Comparison of ENCODE assay signal across 26 cellular contexts in the genomic region with DNA sequence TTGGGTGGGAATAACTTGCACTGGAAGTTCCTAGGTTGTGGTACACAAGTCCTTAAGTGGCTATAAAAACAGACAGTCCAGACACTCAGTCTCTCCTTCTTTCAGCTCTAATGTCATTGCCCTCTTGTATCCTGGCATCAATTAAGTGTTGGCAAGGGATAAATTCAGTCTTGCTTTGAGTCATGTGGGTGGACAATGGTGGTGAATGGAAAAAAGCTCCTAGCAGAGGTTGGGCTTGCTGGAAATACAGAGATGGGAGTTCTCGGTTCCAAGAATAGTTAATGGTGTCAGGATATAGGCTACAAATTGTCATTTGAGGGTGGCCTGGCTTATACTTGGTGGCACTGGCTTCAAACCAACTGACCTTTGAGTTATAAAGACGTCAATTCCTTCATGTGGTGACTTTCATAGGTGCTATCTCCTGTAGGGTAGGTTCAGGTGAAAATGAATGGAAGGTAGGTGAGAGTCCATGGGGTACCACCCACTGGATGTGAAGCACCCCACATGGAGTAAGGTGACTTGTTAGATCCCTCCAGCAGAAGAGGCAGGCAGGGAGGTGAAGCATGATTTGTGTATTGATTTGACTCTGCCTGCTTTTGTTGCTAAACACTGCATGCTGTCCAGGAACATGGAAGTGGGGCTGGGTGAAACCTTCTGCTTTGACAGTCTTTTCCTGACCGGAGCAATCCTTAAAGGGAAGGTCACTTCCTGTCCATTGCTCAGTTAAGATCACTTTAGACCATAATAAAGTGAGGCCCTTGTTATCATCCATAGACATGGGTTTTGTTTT.
"Had no signal": no experiment of that assay in that cellular context is flagged by ENCODE, and none has a peak within 500 bp of the region (broad histone marks: within the 10 kb centered on the region; RNA-seq: fewer than 3 reads in every experiment).

No MANE protein-coding gene starts in this region.

- DNase-seq: activated CD4-positive, alpha-beta memory T cell treated with anti-CD3 and anti-CD28 coated beads for 36 hours; activated CD4-positive, alpha-beta T cell treated with anti-CD3 and anti-CD28 coated beads, Interleukin-2, amount 10 ng/mL, durations not matched to agents 7 days and 5 days; activated CD4-positive, CD25-positive, alpha-beta regulatory T cell; activated CD8-positive, alpha-beta memory T cell treated with anti-CD3 and anti-CD28 coated beads for 24 hours; activated effector memory CD4-positive, alpha-beta T cell treated with anti-CD3 and anti-CD28 coated beads, Interleukin-2, amount 50 U/mL, for 16 hours; activated naive CD4-positive, alpha-beta T cell treated with anti-CD3 and anti-CD28 coated beads for 36 hours; activated T-cell treated with anti-CD3 and anti-CD28 coated beads, Interleukin-2, amount 50 U/mL, for 4 hours; brain microvascular endothelial cell; KG1; NCI-H1048; NCI-H187 treated with DMSO at 0.1 percent for 48 hours; NCI-H2081 treated with DMSO at 0.1 percent for 48 hours; NCI-H345; NCI-H510A; NCI-H526 treated with DMSO at 0.1 percent for 48 hours; NCI-H82; NK-92 treated with Interleukin-12 subunit alpha and Interleukin-12 subunit beta, amount 100 ng/mL, for 24 hours; OCI-M1; Right ventricle myocardium superior; T-helper 1 cell had no signal

- H3K4me3 ChIP-seq: SJCRH30 had no signal

- H3K36me3 Mint-ChIP-seq: activated CD4-positive, alpha-beta memory T cell treated with anti-CD3 and anti-CD28 coated beads for 36 hours; activated naive CD8-positive, alpha-beta T cell; IgD-negative memory B cell had no signal

- H3K9me3 Mint-ChIP-seq: activated CD4-positive, alpha-beta memory T cell treated with anti-CD3 and anti-CD28 coated beads for 36 hours; activated CD4-positive, alpha-beta T cell treated with anti-CD3 and anti-CD28 coated beads, Interleukin-2, amount 10 ng/mL, durations not matched to agents 7 days and 5 days; activated naive CD4-positive, alpha-beta T cell treated with anti-CD3 and anti-CD28 coated beads for 36 hours; activated T-cell treated with anti-CD3 and anti-CD28 coated beads, Interleukin-2, amount 50 U/mL, for 4 hours had no signal

- H3K4me1 ChIP-seq: SJCRH30 had no signal

- H3K4me3 Mint-ChIP-seq: activated CD4-positive, alpha-beta memory T cell treated with anti-CD3 and anti-CD28 coated beads for 36 hours; activated CD4-positive, alpha-beta T cell treated with anti-CD3 and anti-CD28 coated beads, Interleukin-2, amount 10 ng/mL, durations not matched to agents 7 days and 5 days; activated naive CD4-positive, alpha-beta T cell treated with anti-CD3 and anti-CD28 coated beads for 36 hours; activated naive CD8-positive, alpha-beta T cell; activated T-cell treated with anti-CD3 and anti-CD28 coated beads, Interleukin-2, amount 50 U/mL, for 4 hours; IgD-negative memory B cell had no signal

- H3K9me3 ChIP-seq: SJCRH30, SK-N-SH had no signal

- H3K36me3 ChIP-seq: brain microvascular endothelial cell, SJCRH30 had no signal

- ATAC-seq: activated T-cell treated with anti-CD3 and anti-CD28 coated beads, Interleukin-2, amount 50 U/mL, for 4 hours; Panc1 had no signal

- H3K27ac Mint-ChIP-seq: activated CD4-positive, alpha-beta memory T cell treated with anti-CD3 and anti-CD28 coated beads for 36 hours; activated CD4-positive, alpha-beta T cell treated with anti-CD3 and anti-CD28 coated beads, Interleukin-2, amount 10 ng/mL, durations not matched to agents 7 days and 5 days; activated naive CD4-positive, alpha-beta T cell treated with anti-CD3 and anti-CD28 coated beads for 36 hours; activated naive CD8-positive, alpha-beta T cell; IgD-negative memory B cell had no signal

- H3K27me3 ChIP-seq: brain microvascular endothelial cell, SJCRH30 had no signal

- H3K27ac ChIP-seq: brain microvascular endothelial cell, SJCRH30, VCaP had no signal

- H3K4me1 Mint-ChIP-seq: activated CD4-positive, alpha-beta T cell treated with anti-CD3 and anti-CD28 coated beads, Interleukin-2, amount 10 ng/mL, durations not matched to agents 7 days and 5 days; IgD-negative memory B cell had no signal
